Comparison of ENCODE assay signal across 1 cellular context in the genomic region with DNA sequence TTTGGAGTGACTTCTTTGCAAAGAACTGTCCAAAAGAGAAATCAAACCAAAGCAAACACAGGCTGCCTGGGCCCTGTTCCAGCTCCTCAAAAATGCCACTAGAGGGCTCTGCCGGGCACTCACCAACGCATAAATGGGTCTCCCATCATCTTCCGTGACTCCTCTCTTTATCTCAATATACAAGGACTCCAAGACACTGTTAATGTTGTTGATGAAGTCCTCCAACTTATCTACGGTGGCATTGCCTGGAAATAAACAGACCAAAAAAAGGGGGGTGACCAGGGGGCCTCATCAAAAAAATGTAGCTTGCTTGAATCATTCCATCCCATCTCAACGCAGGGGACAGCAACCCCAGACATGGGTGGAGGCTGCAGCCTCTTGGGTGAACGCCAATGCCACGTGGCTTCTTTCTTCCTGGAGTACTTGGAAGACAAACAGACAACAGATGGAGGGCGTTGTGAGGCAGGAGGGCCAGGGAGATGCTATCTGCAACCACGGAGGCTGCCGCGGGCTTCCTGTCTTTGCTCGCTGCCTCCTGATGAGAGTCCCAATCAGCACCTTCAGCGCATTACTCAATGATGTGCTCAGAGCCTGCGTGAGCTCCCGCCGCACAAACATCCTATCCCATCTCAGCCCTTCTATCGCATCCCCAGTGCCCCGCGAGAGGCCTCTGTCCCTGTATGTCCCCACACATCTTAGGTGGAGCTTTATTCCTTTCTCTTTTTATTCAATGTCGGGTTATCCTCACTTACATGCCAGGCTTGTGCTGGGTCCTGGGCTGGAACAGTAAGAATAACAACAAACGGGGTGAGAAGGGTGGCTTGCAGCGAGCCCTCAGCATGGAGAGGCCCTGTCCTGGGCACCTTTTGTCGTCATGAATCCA.
TF ChIP-seq lines count a peak whose summit lies in the region.

No MANE protein-coding gene starts in this region.

TF ChIP-seq in K562, 482 proteins besides CTCF, POLR2A, EP300 and RAD21 (continued from another document and continues in another):
- TF ChIP-seq CHAMP1 (IDR thresholded peaks at IDR 0.05): no peak
- TF ChIP-seq ZNF384 (IDR thresholded peaks at IDR 0.05; ENCODE audit: low read depth, low read length): peak; percentile 36
- peak; percentile 79 for TF ChIP-seq ATF7 (IDR thresholded peaks at IDR 0.05)
- peak; percentile 72 for TF ChIP-seq ARID1B (IDR thresholded peaks at IDR 0.05)
- no peak for TF ChIP-seq PRMT5 (CRISPR knock-in tag; IDR thresholded peaks at IDR 0.05)
- no peak for TF ChIP-seq ZNF140 (CRISPR knock-in tag; IDR thresholded peaks at IDR 0.05)
- TF ChIP-seq, protein P1, sequence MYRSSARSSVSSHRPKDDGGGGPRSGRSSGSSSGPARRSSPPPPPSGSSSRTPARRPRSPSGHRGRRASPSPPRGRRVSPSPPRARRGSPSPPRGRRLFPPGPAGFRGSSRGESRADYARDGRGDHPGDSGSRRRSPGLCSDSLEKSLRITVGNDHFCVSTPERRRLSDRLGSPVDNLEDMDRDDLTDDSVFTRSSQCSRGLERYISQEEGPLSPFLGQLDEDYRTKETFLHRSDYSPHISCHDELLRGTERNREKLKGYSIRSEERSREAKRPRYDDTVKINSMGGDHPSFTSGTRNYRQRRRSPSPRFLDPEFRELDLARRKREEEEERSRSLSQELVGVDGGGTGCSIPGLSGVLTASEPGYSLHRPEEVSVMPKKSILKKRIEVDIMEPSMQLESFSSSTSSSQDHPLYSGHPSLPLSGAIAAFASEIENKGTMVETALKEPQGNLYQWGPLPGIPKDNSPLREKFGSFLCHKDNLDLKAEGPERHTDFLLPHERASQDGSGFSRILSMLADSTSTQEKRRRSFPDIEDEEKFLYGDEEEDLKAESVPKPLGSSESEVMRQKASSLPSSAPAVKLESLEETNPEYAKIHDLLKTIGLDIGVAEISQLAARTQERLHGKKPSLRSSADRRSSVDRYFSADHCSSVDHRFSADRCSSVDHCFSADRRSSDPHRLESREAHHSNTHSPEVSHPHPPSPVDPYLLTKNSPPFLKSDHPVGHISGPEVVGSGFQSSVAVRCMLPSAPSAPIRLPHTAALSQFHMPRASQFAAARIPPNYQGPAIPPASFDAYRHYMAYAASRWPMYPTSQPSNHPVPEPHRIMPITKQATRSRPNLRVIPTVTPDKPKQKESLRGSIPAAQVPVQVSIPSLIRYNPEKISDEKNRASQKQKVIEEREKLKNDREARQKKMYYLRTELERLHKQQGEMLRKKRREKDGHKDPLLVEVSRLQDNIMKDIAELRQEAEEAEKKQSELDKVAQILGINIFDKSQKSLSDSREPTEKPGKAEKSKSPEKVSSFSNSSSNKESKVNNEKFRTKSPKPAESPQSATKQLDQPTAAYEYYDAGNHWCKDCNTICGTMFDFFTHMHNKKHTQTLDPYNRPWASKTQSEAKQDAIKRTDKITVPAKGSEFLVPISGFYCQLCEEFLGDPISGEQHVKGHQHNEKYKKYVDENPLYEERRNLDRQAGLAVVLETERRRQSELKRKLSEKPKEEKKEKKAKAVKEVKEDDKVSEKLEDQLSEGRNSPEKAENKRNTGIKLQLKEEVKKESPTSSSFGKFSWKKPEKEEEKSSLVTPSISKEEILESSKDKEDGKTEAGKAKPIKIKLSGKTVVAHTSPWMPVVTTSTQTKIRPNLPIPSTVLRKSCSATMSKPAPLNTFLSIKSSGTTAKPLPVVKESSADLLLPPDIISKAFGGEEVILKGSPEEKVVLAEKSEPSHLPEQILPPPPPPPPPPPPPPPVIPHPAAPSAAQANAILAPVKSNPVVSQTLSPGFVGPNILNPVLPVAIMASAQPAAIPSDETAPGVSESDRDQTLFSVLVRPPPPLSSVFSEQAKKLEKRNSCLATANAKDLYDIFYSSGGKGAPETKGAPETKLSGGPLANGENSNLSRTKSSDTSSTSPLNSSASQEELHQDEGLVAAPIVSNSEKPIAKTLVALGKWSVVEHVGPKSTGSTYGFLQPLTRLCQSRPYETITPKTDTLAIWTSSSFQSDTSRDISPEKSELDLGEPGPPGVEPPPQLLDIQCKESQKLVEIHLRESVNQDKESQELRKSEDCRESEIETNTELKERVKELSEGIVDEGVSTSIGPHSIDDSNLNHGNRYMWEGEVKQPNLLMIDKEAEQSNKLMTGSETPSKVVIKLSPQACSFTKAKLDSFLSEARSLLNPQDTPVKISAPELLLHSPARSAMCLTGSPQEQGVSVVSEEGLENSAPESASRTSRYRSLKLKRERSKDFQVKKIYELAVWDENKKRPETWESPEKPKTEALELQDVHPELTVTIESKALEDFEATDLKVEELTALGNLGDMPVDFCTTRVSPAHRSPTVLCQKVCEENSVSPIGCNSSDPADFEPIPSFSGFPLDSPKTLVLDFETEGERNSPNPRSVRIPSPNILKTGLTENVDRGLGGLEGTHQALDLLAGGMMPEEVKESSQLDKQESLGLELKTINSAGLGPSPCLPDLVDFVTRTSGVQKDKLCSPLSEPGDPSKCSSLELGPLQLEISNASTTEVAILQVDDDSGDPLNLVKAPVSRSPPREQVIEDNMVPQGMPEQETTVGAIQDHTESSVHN (IDR thresholded peaks at IDR 0.05; ENCODE audit: borderline replicate concordance in 1 of 2, low read depth in 1 of 2): peak in 1 of 2 experiments; percentile 69; a peak in 2 of 4 replicates
- no peak for TF ChIP-seq RBM25 (IDR thresholded peaks at IDR 0.05; ENCODE audit: low read depth, low read length, severe bottlenecking)
- 0 out of 2 replicates have a peak, but pooled peaks have one; percentile 11 for TF ChIP-seq MAFK (IDR thresholded peaks at IDR 0.05; ENCODE audit: low read length)
- peak; percentile 28 for TF ChIP-seq RBM39 (optimal IDR thresholded peaks at IDR 0.05; ENCODE audit: low read depth, low read length)
- TF ChIP-seq CHD2 (IDR thresholded peaks at IDR 0.05; ENCODE audit: low read depth, low read length): no peak
- no peak for TF ChIP-seq NELFE (IDR thresholded peaks at IDR 0.05; ENCODE audit: insufficient read depth, insufficient read length)
- TF ChIP-seq SLC30A9 (CRISPR knock-in tag; IDR thresholded peaks at IDR 0.05): no peak
- no peak for TF ChIP-seq TARDBP (IDR thresholded peaks at IDR 0.05)
- TF ChIP-seq, protein P2, sequence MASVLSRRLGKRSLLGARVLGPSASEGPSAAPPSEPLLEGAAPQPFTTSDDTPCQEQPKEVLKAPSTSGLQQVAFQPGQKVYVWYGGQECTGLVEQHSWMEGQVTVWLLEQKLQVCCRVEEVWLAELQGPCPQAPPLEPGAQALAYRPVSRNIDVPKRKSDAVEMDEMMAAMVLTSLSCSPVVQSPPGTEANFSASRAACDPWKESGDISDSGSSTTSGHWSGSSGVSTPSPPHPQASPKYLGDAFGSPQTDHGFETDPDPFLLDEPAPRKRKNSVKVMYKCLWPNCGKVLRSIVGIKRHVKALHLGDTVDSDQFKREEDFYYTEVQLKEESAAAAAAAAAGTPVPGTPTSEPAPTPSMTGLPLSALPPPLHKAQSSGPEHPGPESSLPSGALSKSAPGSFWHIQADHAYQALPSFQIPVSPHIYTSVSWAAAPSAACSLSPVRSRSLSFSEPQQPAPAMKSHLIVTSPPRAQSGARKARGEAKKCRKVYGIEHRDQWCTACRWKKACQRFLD (CRISPR knock-in tag; IDR thresholded peaks at IDR 0.05): no peak; the same call in 1 of the 2 replicates
- peak; percentile 68 for TF ChIP-seq JUN (IDR thresholded peaks at IDR 0.05; ENCODE audit: borderline replicate concordance, low read depth, low read length)
- TF ChIP-seq JUN (CRISPR knock-in tag; IDR thresholded peaks at IDR 0.05; ENCODE audit: borderline replicate concordance): no peak
- no peak for TF ChIP-seq SNIP1 (IDR thresholded peaks at IDR 0.05; ENCODE audit: low read depth)
- no peak for TF ChIP-seq ZSCAN32 (CRISPR knock-in tag; IDR thresholded peaks at IDR 0.05)
- TF ChIP-seq, protein P3, sequence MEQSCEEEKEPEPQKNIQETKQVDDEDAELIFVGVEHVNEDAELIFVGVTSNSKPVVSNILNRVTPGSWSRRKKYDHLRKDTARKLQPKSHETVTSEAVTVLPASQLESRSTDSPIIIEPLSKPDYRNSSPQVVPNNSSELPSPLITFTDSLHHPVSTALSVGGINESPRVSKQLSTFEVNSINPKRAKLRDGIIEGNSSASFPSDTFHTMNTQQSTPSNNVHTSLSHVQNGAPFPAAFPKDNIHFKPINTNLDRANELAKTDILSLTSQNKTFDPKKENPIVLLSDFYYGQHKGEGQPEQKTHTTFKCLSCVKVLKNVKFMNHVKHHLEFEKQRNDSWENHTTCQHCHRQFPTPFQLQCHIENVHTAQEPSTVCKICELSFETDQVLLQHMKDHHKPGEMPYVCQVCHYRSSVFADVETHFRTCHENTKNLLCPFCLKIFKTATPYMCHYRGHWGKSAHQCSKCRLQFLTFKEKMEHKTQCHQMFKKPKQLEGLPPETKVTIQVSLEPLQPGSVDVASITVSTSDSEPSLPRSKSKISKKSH (CRISPR knock-in tag; IDR thresholded peaks at IDR 0.05): no peak
- peak; percentile 77 for TF ChIP-seq ETV1 (tag; conservative IDR thresholded peaks at IDR 0.05; ENCODE audit: low read depth)
- no peak for TF ChIP-seq ILK (tag; IDR thresholded peaks at IDR 0.05; ENCODE audit: borderline replicate concordance, low read depth)
- TF ChIP-seq, protein P4, sequence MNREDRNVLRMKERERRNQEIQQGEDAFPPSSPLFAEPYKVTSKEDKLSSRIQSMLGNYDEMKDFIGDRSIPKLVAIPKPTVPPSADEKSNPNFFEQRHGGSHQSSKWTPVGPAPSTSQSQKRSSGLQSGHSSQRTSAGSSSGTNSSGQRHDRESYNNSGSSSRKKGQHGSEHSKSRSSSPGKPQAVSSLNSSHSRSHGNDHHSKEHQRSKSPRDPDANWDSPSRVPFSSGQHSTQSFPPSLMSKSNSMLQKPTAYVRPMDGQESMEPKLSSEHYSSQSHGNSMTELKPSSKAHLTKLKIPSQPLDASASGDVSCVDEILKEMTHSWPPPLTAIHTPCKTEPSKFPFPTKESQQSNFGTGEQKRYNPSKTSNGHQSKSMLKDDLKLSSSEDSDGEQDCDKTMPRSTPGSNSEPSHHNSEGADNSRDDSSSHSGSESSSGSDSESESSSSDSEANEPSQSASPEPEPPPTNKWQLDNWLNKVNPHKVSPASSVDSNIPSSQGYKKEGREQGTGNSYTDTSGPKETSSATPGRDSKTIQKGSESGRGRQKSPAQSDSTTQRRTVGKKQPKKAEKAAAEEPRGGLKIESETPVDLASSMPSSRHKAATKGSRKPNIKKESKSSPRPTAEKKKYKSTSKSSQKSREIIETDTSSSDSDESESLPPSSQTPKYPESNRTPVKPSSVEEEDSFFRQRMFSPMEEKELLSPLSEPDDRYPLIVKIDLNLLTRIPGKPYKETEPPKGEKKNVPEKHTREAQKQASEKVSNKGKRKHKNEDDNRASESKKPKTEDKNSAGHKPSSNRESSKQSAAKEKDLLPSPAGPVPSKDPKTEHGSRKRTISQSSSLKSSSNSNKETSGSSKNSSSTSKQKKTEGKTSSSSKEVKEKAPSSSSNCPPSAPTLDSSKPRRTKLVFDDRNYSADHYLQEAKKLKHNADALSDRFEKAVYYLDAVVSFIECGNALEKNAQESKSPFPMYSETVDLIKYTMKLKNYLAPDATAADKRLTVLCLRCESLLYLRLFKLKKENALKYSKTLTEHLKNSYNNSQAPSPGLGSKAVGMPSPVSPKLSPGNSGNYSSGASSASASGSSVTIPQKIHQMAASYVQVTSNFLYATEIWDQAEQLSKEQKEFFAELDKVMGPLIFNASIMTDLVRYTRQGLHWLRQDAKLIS (CRISPR knock-in tag; IDR thresholded peaks at IDR 0.05): no peak
- no peak for TF ChIP-seq ZNF707 (CRISPR knock-in tag; conservative IDR thresholded peaks at IDR 0.05)
- TF ChIP-seq GTF2E2 (tag; IDR thresholded peaks at IDR 0.05): no peak
- TF ChIP-seq, protein P5, sequence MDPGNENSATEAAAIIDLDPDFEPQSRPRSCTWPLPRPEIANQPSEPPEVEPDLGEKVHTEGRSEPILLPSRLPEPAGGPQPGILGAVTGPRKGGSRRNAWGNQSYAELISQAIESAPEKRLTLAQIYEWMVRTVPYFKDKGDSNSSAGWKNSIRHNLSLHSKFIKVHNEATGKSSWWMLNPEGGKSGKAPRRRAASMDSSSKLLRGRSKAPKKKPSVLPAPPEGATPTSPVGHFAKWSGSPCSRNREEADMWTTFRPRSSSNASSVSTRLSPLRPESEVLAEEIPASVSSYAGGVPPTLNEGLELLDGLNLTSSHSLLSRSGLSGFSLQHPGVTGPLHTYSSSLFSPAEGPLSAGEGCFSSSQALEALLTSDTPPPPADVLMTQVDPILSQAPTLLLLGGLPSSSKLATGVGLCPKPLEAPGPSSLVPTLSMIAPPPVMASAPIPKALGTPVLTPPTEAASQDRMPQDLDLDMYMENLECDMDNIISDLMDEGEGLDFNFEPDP (CRISPR knock-in tag; IDR thresholded peaks at IDR 0.05): no peak
- TF ChIP-seq ZFX (CRISPR knock-in tag; IDR thresholded peaks at IDR 0.05): peak; percentile 55
- no peak for TF ChIP-seq FOXK1 (CRISPR knock-in tag; IDR thresholded peaks at IDR 0.05; ENCODE audit: borderline replicate concordance)
- TF ChIP-seq ZMIZ1 (IDR thresholded peaks at IDR 0.05; ENCODE audit: low read depth in 2 of 2, low read length in 2 of 2): 0 out of 4 replicates have a peak, but pooled peaks of 1 of the 2 experiments have one; percentile 14
